In genomic region chr19:1041272-1041834, GRCh38 we compare ENCODE assay signal across 9 cellular contexts. TPM values are rescaled to one million over a fixed set of nuclear protein-coding genes. Genes with fewer than 3 reads are reported as not detected.
A peak's percentile ranks its signal among the peaks of the same experiment; 100 is the strongest.
DNase-seq lines count a peak whose midpoint lies in the region; ATAC-seq and TF ChIP-seq lines count a peak whose summit lies in the region.
"Had no signal": no experiment of that assay in that cellular context is flagged by ENCODE, and none has a peak within 500 bp of the region (broad histone marks: within the 10 kb centered on the region; RNA-seq: fewer than 3 reads in every experiment).

No MANE protein-coding gene starts in this region.

- peaks cover 45% of the 10 kb centered on the region for H3K4me1 ChIP-seq in CD4-positive, CD25-positive, alpha-beta regulatory T cell (ENCODE audit: control insufficient read depth, insufficient read depth, low read length, poor library complexity, severe bottlenecking)
- H3K4me1 ChIP-seq in duodenal mucosa (ENCODE audit: control insufficient read depth in 1 of 2, insufficient read depth in 2 of 2, low read length in 2 of 2), result peaks cover 27 to 55% of the 10 kb centered on the region in 2 donors

- H3K27me3 Mint-ChIP-seq in CD4-positive, CD25-positive, alpha-beta regulatory T cell, result no peaks in the 10 kb centered on the region
- peaks cover 3% of the 10 kb centered on the region for H3K27me3 Mint-ChIP-seq in nephron progenitor cell (ENCODE audit: low read depth, poor library complexity)

- H3K9me3 ChIP-seq in CD4-positive, CD25-positive, alpha-beta regulatory T cell (ENCODE audit: control insufficient read depth in 2 of 2, low read length in 2 of 2), result no peaks in the 10 kb centered on the region
- H3K9me3 ChIP-seq in duodenal mucosa (ENCODE audit: control insufficient read depth in 1 of 2, low read length in 2 of 2), result no peaks in the 10 kb centered on the region

- H3K4me3 Mint-ChIP-seq in CD4-positive, CD25-positive, alpha-beta regulatory T cell, result peak overlapping the region; percentile 92 to 99 (median 98)
- H3K4me3 Mint-ChIP-seq in nephron progenitor cell, result peak overlapping the region; percentile 85

- H3K27ac ChIP-seq in CD4-positive, CD25-positive, alpha-beta regulatory T cell (ENCODE audit: insufficient read depth, low read length, poor library complexity, severe bottlenecking), result peak overlapping the region; percentile 16
- no peak overlapping the region for H3K27ac ChIP-seq in duodenal mucosa (ENCODE audit: low read depth, low read length)

- no peak for DNase-seq in CD4-positive, CD25-positive, alpha-beta regulatory T cell
- DNase-seq in NAMALWA (ENCODE audit: low spot score), result peak; percentile 31
- no peak for DNase-seq in nephron progenitor cell
- DNase-seq in NCI-H146 (lab: John Stamatoyannopoulos, UW), result no peak
- DNase-seq in NCI-H510A treated with DMSO at 0.1 percent for 48 hours (lab: John Stamatoyannopoulos, UW), result no peak
- DNase-seq in SK-N-DZ (ENCODE audit: low spot score), result no peak
- no peak for DNase-seq in left lobe of liver (ENCODE audit: low spot score)

- H3K4me1 Mint-ChIP-seq in CD4-positive, CD25-positive, alpha-beta regulatory T cell, result peaks cover 5 to 54% (median 28%) of the 10 kb centered on the region in 4 donors
- peaks cover 29% of the 10 kb centered on the region for H3K4me1 Mint-ChIP-seq in nephron progenitor cell

- no peak for ATAC-seq in CD4-positive, CD25-positive, alpha-beta regulatory T cell (ENCODE audit: low read depth in 2 of 2)
- ATAC-seq in left lobe of liver, result no peak

- peaks cover 0 to 2% (median 0%) of the 10 kb centered on the region in 7 donors for H3K9me3 Mint-ChIP-seq in CD4-positive, CD25-positive, alpha-beta regulatory T cell
- H3K9me3 Mint-ChIP-seq in nephron progenitor cell, result no peaks in the 10 kb centered on the region

- H3K27ac Mint-ChIP-seq in CD4-positive, CD25-positive, alpha-beta regulatory T cell, result peak overlapping the region in 1 of 3 donors; percentile 93
- H3K27ac Mint-ChIP-seq in nephron progenitor cell, result no peak overlapping the region

- peak overlapping the region; percentile 85 for H3K4me3 ChIP-seq in CD4-positive, CD25-positive, alpha-beta regulatory T cell (ENCODE audit: low read depth, low read length)
- H3K4me3 ChIP-seq in duodenal mucosa (ENCODE audit: low read depth in 1 of 2, low read length in 2 of 2), result peak overlapping the region; percentile 71 to 81

- H3K36me3 ChIP-seq in CD4-positive, CD25-positive, alpha-beta regulatory T cell (ENCODE audit: control insufficient read depth, insufficient read depth, low read length), result peaks cover 18% of the 10 kb centered on the region
- H3K36me3 ChIP-seq in duodenal mucosa (ENCODE audit: control insufficient read depth in 1 of 2, insufficient read depth in 2 of 2, low read length in 2 of 2), result peaks cover 0 to under 1% of the 10 kb centered on the region in 2 donors

- peak overlapping the region; percentile 67 to 73 for H3K9ac ChIP-seq in duodenal mucosa (ENCODE audit: low read depth in 1 of 2, low read length in 2 of 2)

- H3K27me3 ChIP-seq in CD4-positive, CD25-positive, alpha-beta regulatory T cell (ENCODE audit: control insufficient read depth, insufficient read depth, low read length), result no peaks in the 10 kb centered on the region
- no peaks in the 10 kb centered on the region for H3K27me3 ChIP-seq in duodenal mucosa (ENCODE audit: control insufficient read depth in 1 of 2, insufficient read depth in 2 of 2, low read length in 2 of 2)

- peaks cover 18% of the 10 kb centered on the region for H3K36me3 Mint-ChIP-seq in CD4-positive, CD25-positive, alpha-beta regulatory T cell
- H3K36me3 Mint-ChIP-seq in nephron progenitor cell (ENCODE audit: low read depth), result peaks cover 22% of the 10 kb centered on the region

- TF ChIP-seq CTCF in nephron progenitor cell (IDR thresholded peaks at IDR 0.05), result no peak

RNA-seq across cellular contexts. Expression of gene ABCA7, which starts 1.4 kb away (rescaled TPM):
- 161 TPM for total RNA-seq in CD4-positive, CD25-positive, alpha-beta regulatory T cell
- 10 to 100 TPM in 1 of 4 donors, 1 to 10 TPM in 3; 3.4 to 13.3 (median 6.9) TPM for polyA plus RNA-seq in CD4-positive, CD25-positive, alpha-beta regulatory T cell
- 7.6 and 10.8 TPM in 2 replicates for polyA plus RNA-seq in SK-N-DZ (2014; cell fraction: cytosol; rRNA removed)
- 71.2 and 150 TPM in 2 replicates for polyA plus RNA-seq in SK-N-DZ (2014; cell fraction: nucleus; rRNA removed)
- total RNA-seq in left lobe of liver, result 10.4 TPM

RNA-seq across cellular contexts. Expression of gene CNN2, which starts 14.9 kb away (rescaled TPM):
- total RNA-seq in CD4-positive, CD25-positive, alpha-beta regulatory T cell, result 397 TPM
- polyA plus RNA-seq in CD4-positive, CD25-positive, alpha-beta regulatory T cell, result 100 to 1,000 TPM; 378 to 426 (median 401) TPM
- polyA plus RNA-seq in SK-N-DZ (2014; cell fraction: cytosol; rRNA removed), result 100.0 and 112 TPM in 2 replicates
- 50.3 and 54.1 TPM in 2 replicates for polyA plus RNA-seq in SK-N-DZ (2014; cell fraction: nucleus; rRNA removed)
- total RNA-seq in left lobe of liver, result 23.2 TPM

RNA-seq across cellular contexts. Expression of gene RNU6-2, which starts 20.0 kb away (rescaled TPM):
- not detected for total RNA-seq in CD4-positive, CD25-positive, alpha-beta regulatory T cell
- not detected for polyA plus RNA-seq in CD4-positive, CD25-positive, alpha-beta regulatory T cell
- not detected in 2 replicates for polyA plus RNA-seq in SK-N-DZ (2014; cell fraction: cytosol; rRNA removed)
- not detected in 2 replicates for polyA plus RNA-seq in SK-N-DZ (2014; cell fraction: nucleus; rRNA removed)
- not detected for total RNA-seq in left lobe of liver
- total RNA-seq: occipital lobe had no signal

RNA-seq across cellular contexts. Expression of gene TMEM259, which starts 20.4 kb away (rescaled TPM):
- total RNA-seq in CD4-positive, CD25-positive, alpha-beta regulatory T cell, result 339 TPM
- polyA plus RNA-seq in CD4-positive, CD25-positive, alpha-beta regulatory T cell, result 10 to 100 TPM; 51.6 to 67.1 (median 54.2) TPM
- 148 and 150 TPM in 2 replicates for polyA plus RNA-seq in SK-N-DZ (2014; cell fraction: cytosol; rRNA removed)
- polyA plus RNA-seq in SK-N-DZ (2014; cell fraction: nucleus; rRNA removed), result 1,654 and 1,796 TPM in 2 replicates
- 117 TPM for total RNA-seq in left lobe of liver

RNA-seq across cellular contexts. Expression of gene ARHGAP45, which starts 25.6 kb away (rescaled TPM):
- total RNA-seq in CD4-positive, CD25-positive, alpha-beta regulatory T cell, result 756 TPM
- polyA plus RNA-seq in CD4-positive, CD25-positive, alpha-beta regulatory T cell, result 100 to 1,000 TPM; 258 to 297 (median 277) TPM
- polyA plus RNA-seq in SK-N-DZ (2014; cell fraction: cytosol; rRNA removed), result 3.2 and 6.2 TPM in 2 replicates
- polyA plus RNA-seq in SK-N-DZ (2014; cell fraction: nucleus; rRNA removed), result 6.1 and 10.6 TPM in 2 replicates
- 5.1 TPM for total RNA-seq in left lobe of liver

Comparison
In these comparisons a context has a peak if more than half of its experiments do, and no peak if none do; other contexts are left out.
1. RNA of gene ABCA7, which starts 1.4 kb away (total RNA-seq): 161 TPM in CD4-positive, CD25-positive, alpha-beta regulatory T cell (single experiment); 10.4 TPM in left lobe of liver (single experiment); every median in the first group is over 10 times any median in the second.
2. RNA of gene CNN2, which starts 14.9 kb away (total RNA-seq): 397 TPM in CD4-positive, CD25-positive, alpha-beta regulatory T cell (single experiment); 23.2 TPM in left lobe of liver (single experiment); every median in the first group is over 10 times any median in the second.